ENCODE assay signal across 1 cellular context in the genomic region with DNA sequence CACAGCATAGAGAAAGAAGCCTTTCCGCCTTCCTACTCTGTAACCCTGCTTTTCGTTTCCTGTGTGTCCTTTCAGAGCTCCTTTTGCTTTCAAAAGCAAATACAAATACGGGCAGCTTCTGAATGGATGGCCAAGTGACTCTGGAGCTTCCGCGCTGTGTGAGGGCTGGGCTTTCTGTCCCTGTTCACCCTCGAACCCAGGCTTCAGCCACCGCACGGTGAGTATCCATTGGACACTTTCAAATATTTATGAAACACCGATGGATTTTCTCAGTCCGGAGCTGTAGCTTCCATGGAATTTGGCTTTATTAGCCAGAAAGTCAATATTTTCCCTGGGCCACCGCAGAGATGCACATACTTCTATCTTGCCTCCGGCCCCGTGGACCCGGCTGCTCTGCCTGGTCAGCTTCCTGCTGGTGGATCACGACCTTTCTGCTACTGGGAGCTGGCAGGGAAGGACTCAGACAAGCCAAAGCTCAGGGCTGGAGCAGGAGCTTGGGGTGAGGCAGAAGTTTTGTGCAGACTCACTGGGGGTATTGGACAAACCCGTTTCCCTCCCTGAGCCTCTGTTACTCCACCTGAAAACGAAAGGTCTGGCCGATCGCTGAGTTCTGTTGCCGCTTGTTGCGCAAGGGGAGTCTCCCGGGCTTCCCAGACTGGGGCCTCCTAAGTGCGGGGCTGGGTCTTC.
TF ChIP-seq lines count a peak whose summit lies in the region.

No MANE protein-coding gene starts in this region.

TF ChIP-seq in HepG2, 621 proteins besides CTCF, POLR2A, EP300 and RAD21 (continued from another document and continues in another):
- TF ChIP-seq HBP1 (CRISPR knock-in tag; IDR thresholded peaks at IDR 0.05; ENCODE audit: low read depth) (no peak), ZBTB25 (CRISPR knock-in tag; IDR thresholded peaks at IDR 0.05) (0 out of 2 replicates have a peak, but pooled peaks have one; percentile 0), NR2F1 (CRISPR knock-in tag; IDR thresholded peaks at IDR 0.05) (peak in 1 of 2 experiments; percentile 18; a peak in 1 of 4 replicates), TGIF2 (CRISPR knock-in tag; IDR thresholded peaks at IDR 0.05) (no peak), SSRP1 (CRISPR knock-in tag; IDR thresholded peaks at IDR 0.05) (no peak), MAFG (CRISPR knock-in tag; IDR thresholded peaks at IDR 0.05) (no peak), ZNF124 (CRISPR knock-in tag; IDR thresholded peaks at IDR 0.05) (0 out of 2 replicates have a peak, but pooled peaks have one; percentile 61), HIVEP1 (CRISPR knock-in tag; IDR thresholded peaks at IDR 0.05) (peak; percentile 55; the same call in 1 of the 2 replicates), ZNF777 (CRISPR knock-in tag; IDR thresholded peaks at IDR 0.05) (0 out of 2 replicates have a peak, but pooled peaks have one; percentile 25), CEBPG (CRISPR knock-in tag; IDR thresholded peaks at IDR 0.05) (peak; percentile 84), NFKB2 (CRISPR knock-in tag; IDR thresholded peaks at IDR 0.05; ENCODE audit: borderline replicate concordance) (no peak; the same call in 1 of the 2 replicates), ONECUT2 (CRISPR knock-in tag; IDR thresholded peaks at IDR 0.05) (peak; percentile 51; the same call in 1 of the 2 replicates), ZNF563 (CRISPR knock-in tag; IDR thresholded peaks at IDR 0.05) (peak; percentile 41; the same call in 1 of the 2 replicates), BRCA1 (CRISPR knock-in tag; IDR thresholded peaks at IDR 0.05) (peak; percentile 70; the same call in 1 of the 2 replicates), ZNF709 (CRISPR knock-in tag; IDR thresholded peaks at IDR 0.05) (0 out of 2 replicates have a peak, but pooled peaks have one; percentile 55), ELF3 (CRISPR knock-in tag; IDR thresholded peaks at IDR 0.05) (0 out of 2 replicates have a peak, but pooled peaks have one; percentile 59), ZNF12 (CRISPR knock-in tag; IDR thresholded peaks at IDR 0.05) (peak; percentile 35; the same call in 1 of the 2 replicates), ZNF607 (CRISPR knock-in tag; IDR thresholded peaks at IDR 0.05; ENCODE audit: borderline replicate concordance) (0 out of 2 replicates have a peak, but pooled peaks have one; percentile 40), ZNF614 (CRISPR knock-in tag; IDR thresholded peaks at IDR 0.05; ENCODE audit: borderline replicate concordance) (0 out of 2 replicates have a peak, but pooled peaks have one; percentile 57), ZNF343 (CRISPR knock-in tag; IDR thresholded peaks at IDR 0.05) (peak; percentile 73; the same call in 1 of the 2 replicates), ASH2L (IDR thresholded peaks at IDR 0.05; ENCODE audit: insufficient read length, low read depth, low read length) (peak; percentile 54), GABPB1 (CRISPR knock-in tag; IDR thresholded peaks at IDR 0.05) (peak; percentile 17; the same call in 1 of the 2 replicates), ESRRA (CRISPR knock-in tag; IDR thresholded peaks at IDR 0.05; ENCODE audit: low read depth) (peak; percentile 36), ZUFSP (CRISPR knock-in tag; IDR thresholded peaks at IDR 0.05; ENCODE audit: borderline replicate concordance) (no peak), CHCHD3 (CRISPR knock-in tag; IDR thresholded peaks at IDR 0.05) (no peak), ZFYVE20 (CRISPR knock-in tag; IDR thresholded peaks at IDR 0.05; ENCODE audit: borderline replicate concordance, low read depth) (no peak), MYC (CRISPR knock-in tag; IDR thresholded peaks at IDR 0.05; ENCODE audit: borderline replicate concordance) (0 out of 2 replicates have a peak, but pooled peaks have one; percentile 38)
- TF ChIP-seq, protein P1, sequence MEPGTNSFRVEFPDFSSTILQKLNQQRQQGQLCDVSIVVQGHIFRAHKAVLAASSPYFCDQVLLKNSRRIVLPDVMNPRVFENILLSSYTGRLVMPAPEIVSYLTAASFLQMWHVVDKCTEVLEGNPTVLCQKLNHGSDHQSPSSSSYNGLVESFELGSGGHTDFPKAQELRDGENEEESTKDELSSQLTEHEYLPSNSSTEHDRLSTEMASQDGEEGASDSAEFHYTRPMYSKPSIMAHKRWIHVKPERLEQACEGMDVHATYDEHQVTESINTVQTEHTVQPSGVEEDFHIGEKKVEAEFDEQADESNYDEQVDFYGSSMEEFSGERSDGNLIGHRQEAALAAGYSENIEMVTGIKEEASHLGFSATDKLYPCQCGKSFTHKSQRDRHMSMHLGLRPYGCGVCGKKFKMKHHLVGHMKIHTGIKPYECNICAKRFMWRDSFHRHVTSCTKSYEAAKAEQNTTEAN (CRISPR knock-in tag; conservative IDR thresholded peaks at IDR 0.05): peak; percentile 68; the same call in 1 of the 2 replicates
- TF ChIP-seq, protein P2, sequence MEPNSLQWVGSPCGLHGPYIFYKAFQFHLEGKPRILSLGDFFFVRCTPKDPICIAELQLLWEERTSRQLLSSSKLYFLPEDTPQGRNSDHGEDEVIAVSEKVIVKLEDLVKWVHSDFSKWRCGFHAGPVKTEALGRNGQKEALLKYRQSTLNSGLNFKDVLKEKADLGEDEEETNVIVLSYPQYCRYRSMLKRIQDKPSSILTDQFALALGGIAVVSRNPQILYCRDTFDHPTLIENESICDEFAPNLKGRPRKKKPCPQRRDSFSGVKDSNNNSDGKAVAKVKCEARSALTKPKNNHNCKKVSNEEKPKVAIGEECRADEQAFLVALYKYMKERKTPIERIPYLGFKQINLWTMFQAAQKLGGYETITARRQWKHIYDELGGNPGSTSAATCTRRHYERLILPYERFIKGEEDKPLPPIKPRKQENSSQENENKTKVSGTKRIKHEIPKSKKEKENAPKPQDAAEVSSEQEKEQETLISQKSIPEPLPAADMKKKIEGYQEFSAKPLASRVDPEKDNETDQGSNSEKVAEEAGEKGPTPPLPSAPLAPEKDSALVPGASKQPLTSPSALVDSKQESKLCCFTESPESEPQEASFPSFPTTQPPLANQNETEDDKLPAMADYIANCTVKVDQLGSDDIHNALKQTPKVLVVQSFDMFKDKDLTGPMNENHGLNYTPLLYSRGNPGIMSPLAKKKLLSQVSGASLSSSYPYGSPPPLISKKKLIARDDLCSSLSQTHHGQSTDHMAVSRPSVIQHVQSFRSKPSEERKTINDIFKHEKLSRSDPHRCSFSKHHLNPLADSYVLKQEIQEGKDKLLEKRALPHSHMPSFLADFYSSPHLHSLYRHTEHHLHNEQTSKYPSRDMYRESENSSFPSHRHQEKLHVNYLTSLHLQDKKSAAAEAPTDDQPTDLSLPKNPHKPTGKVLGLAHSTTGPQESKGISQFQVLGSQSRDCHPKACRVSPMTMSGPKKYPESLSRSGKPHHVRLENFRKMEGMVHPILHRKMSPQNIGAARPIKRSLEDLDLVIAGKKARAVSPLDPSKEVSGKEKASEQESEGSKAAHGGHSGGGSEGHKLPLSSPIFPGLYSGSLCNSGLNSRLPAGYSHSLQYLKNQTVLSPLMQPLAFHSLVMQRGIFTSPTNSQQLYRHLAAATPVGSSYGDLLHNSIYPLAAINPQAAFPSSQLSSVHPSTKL (CRISPR knock-in tag; IDR thresholded peaks at IDR 0.05): peak; percentile 32; the same call in 1 of the 2 replicates
- TF ChIP-seq, protein P3, sequence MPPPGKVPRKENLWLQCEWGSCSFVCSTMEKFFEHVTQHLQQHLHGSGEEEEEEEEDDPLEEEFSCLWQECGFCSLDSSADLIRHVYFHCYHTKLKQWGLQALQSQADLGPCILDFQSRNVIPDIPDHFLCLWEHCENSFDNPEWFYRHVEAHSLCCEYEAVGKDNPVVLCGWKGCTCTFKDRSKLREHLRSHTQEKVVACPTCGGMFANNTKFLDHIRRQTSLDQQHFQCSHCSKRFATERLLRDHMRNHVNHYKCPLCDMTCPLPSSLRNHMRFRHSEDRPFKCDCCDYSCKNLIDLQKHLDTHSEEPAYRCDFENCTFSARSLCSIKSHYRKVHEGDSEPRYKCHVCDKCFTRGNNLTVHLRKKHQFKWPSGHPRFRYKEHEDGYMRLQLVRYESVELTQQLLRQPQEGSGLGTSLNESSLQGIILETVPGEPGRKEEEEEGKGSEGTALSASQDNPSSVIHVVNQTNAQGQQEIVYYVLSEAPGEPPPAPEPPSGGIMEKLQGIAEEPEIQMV (CRISPR knock-in tag; IDR thresholded peaks at IDR 0.05; ENCODE audit: low read depth): no peak
- TF ChIP-seq, protein P4, sequence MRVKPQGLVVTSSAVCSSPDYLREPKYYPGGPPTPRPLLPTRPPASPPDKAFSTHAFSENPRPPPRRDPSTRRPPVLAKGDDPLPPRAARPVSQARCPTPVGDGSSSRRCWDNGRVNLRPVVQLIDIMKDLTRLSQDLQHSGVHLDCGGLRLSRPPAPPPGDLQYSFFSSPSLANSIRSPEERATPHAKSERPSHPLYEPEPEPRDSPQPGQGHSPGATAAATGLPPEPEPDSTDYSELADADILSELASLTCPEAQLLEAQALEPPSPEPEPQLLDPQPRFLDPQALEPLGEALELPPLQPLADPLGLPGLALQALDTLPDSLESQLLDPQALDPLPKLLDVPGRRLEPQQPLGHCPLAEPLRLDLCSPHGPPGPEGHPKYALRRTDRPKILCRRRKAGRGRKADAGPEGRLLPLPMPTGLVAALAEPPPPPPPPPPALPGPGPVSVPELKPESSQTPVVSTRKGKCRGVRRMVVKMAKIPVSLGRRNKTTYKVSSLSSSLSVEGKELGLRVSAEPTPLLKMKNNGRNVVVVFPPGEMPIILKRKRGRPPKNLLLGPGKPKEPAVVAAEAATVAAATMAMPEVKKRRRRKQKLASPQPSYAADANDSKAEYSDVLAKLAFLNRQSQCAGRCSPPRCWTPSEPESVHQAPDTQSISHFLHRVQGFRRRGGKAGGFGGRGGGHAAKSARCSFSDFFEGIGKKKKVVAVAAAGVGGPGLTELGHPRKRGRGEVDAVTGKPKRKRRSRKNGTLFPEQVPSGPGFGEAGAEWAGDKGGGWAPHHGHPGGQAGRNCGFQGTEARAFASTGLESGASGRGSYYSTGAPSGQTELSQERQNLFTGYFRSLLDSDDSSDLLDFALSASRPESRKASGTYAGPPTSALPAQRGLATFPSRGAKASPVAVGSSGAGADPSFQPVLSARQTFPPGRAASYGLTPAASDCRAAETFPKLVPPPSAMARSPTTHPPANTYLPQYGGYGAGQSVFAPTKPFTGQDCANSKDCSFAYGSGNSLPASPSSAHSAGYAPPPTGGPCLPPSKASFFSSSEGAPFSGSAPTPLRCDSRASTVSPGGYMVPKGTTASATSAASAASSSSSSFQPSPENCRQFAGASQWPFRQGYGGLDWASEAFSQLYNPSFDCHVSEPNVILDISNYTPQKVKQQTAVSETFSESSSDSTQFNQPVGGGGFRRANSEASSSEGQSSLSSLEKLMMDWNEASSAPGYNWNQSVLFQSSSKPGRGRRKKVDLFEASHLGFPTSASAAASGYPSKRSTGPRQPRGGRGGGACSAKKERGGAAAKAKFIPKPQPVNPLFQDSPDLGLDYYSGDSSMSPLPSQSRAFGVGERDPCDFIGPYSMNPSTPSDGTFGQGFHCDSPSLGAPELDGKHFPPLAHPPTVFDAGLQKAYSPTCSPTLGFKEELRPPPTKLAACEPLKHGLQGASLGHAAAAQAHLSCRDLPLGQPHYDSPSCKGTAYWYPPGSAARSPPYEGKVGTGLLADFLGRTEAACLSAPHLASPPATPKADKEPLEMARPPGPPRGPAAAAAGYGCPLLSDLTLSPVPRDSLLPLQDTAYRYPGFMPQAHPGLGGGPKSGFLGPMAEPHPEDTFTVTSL (CRISPR knock-in tag; IDR thresholded peaks at IDR 0.05; ENCODE audit: borderline replicate concordance): 0 out of 2 replicates have a peak, but pooled peaks have one; percentile 9
